In the genomic region with DNA sequence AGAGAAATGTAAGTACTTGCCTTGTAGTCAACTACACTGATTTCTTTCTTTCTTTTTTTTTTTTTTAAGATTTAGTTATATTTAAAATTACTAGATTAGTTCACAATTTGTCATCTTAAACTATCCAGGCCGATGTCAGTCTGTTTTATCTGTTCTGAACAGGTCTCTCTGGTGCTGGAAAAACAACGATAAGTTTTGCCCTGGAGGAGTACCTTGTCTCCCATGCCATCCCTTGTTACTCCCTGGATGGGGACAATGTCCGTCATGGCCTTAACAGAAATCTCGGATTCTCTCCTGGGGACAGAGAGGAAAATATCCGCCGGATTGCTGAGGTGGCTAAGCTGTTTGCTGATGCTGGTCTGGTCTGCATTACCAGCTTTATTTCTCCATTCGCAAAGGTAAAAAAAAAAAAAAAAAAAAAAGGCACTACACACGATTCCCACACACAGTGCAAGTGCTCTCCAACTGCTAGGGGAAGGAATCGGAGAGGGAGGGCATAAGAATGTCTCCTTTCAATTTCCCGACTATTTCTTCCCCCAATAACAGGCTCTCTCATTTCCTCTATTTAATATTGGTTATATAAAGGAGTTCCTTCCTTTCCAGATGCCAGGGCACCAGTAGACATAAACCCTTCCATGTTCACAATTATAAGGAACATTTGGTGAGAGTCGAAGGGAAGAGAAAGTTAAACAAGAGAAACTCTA, we compare ENCODE assay signal across 19 cellular contexts. TPM values are rescaled to one million over a fixed set of nuclear protein-coding genes. Genes with fewer than 3 reads are reported as not detected.
DNase-seq lines count a peak whose midpoint lies in the region; ATAC-seq, FAIRE-seq and TF ChIP-seq lines count a peak whose summit lies in the region.
"Had no signal": no experiment of that assay in that cellular context is flagged by ENCODE, and none has a peak within 500 bp of the region (broad histone marks: within the 10 kb centered on the region; RNA-seq: fewer than 3 reads in every experiment).

No MANE protein-coding gene starts in this region.

- H3K9me3 Mint-ChIP-seq in nephron progenitor cell (no peaks in the 10 kb centered on the region), endodermal cell (no peaks in the 10 kb centered on the region)
- H3K9me3 Mint-ChIP-seq: CD4-positive, alpha-beta memory T cell had no signal

- H3K36me3 ChIP-seq in endothelial cell of umbilical vein (ENCODE audit: control insufficient read depth in 2 of 2, extremely low read depth in 1 of 2, insufficient read depth in 2 of 2, low read length in 2 of 2) (peaks cover 2 to 8% of the 10 kb centered on the region in 2 experiments), upper lobe of right lung (peaks cover 65% of the 10 kb centered on the region), endodermal cell (ENCODE audit: control insufficient read depth, insufficient read depth, low read length) (peaks cover 53% of the 10 kb centered on the region)
- H3K36me3 ChIP-seq: BE2C had no signal

- H3K9me3 ChIP-seq in endothelial cell of umbilical vein (replicated peaks; ENCODE audit: control insufficient read depth, insufficient read depth, low read length), result no peaks in the 10 kb centered on the region
- no peaks in the 10 kb centered on the region for H3K9me3 ChIP-seq in upper lobe of right lung
- H3K9me3 ChIP-seq in endodermal cell (ENCODE audit: control insufficient read depth, low read length), result no peaks in the 10 kb centered on the region
- H3K9me3 ChIP-seq: BE2C had no signal

- peaks cover 30% of the 10 kb centered on the region for H3K4me1 ChIP-seq in endothelial cell of umbilical vein (ENCODE audit: control insufficient read depth, extremely low read depth, insufficient read depth, low read length)
- peaks cover 17% of the 10 kb centered on the region for H3K4me1 ChIP-seq in upper lobe of right lung
- H3K4me1 ChIP-seq in endodermal cell (ENCODE audit: control insufficient read depth, insufficient read depth, low read length), result no peaks in the 10 kb centered on the region
- H3K4me1 ChIP-seq in foreskin keratinocyte, result no peaks in the 10 kb centered on the region
- H3K4me1 ChIP-seq: BE2C had no signal

- H3K27ac Mint-ChIP-seq in nephron progenitor cell, result peak overlapping the region; percentile 65
- H3K27ac Mint-ChIP-seq in endodermal cell, result no peak overlapping the region
- H3K27ac Mint-ChIP-seq: CD4-positive, alpha-beta memory T cell had no signal

- peak; percentile 17 for DNase-seq in NCI-H2171 treated with DMSO at 0.1 percent for 48 hours (lab: John Stamatoyannopoulos, UW)
- no peak for DNase-seq in NCI-H2171 (lab: John Stamatoyannopoulos, UW)
- peak; percentile 64 for DNase-seq in endothelial cell of umbilical vein (ENCODE audit: low read depth, low spot score)
- no peak for DNase-seq in nephron progenitor cell
- no peak for DNase-seq in upper lobe of right lung
- no peak for DNase-seq in endodermal cell
- DNase-seq in foreskin keratinocyte, result no peak
- DNase-seq: BE2C; CD4-positive, alpha-beta memory T cell; NCI-H1436; NCI-H2029; NCI-H510A had no signal

- POLR2A ChIA-PET in endothelial cell of umbilical vein (lab: Charles Lee), result no interaction called here

- no peak for FAIRE-seq in endothelial cell of umbilical vein (lab: Jason Lieb, UNC)
- FAIRE-seq: H1, HepG2 had no signal

- no peaks in the 10 kb centered on the region for H4K20me1 ChIP-seq in endothelial cell of umbilical vein (replicated peaks; ENCODE audit: control insufficient read depth, extremely low read depth, insufficient read depth, low read length)

- H3K27me3 ChIP-seq in endothelial cell of umbilical vein (ENCODE audit: control insufficient read depth in 2 of 2, insufficient read depth in 2 of 2, low read length in 2 of 2) (no peaks in the 10 kb centered on the region), upper lobe of right lung (no peaks in the 10 kb centered on the region), endodermal cell (ENCODE audit: control insufficient read depth, insufficient read depth, low read length, poor library complexity, severe bottlenecking) (no peaks in the 10 kb centered on the region), foreskin keratinocyte (no peaks in the 10 kb centered on the region)
- H3K27me3 ChIP-seq: BE2C had no signal

- no peak for TF ChIP-seq POLR2A in endothelial cell of umbilical vein (IDR thresholded peaks at IDR 0.05; ENCODE audit: low read depth, low read length)

- H3K27me3 Mint-ChIP-seq in nephron progenitor cell (ENCODE audit: low read depth, poor library complexity), result peaks cover 11% of the 10 kb centered on the region
- no peaks in the 10 kb centered on the region for H3K27me3 Mint-ChIP-seq in endodermal cell (ENCODE audit: insufficient read depth)

- WGBS in endodermal cell (ENCODE audit: insufficient coverage in 1 of 2, insufficient read length in 1 of 2), 2 experiments, result 93 to 98% methylated on average over 2 to 10 of the region's 11 CpGs

- H3K36me3 Mint-ChIP-seq in nephron progenitor cell (ENCODE audit: low read depth), result no peaks in the 10 kb centered on the region
- peaks cover 15% of the 10 kb centered on the region for H3K36me3 Mint-ChIP-seq in endodermal cell (ENCODE audit: low read depth)
- H3K36me3 Mint-ChIP-seq: CD4-positive, alpha-beta memory T cell had no signal

- dilution Hi-C loops in endothelial cell of umbilical vein (cut with MboI; ENCODE audit: extremely low pct_ligation_motif_present, low sequenced_read_pairs), result no loop called here

- peak overlapping the region; percentile 12 for H3K4me2 ChIP-seq in endothelial cell of umbilical vein (ENCODE audit: insufficient read depth, low read length)
- H3K4me2 ChIP-seq: KMS-11 had no signal

- peak; percentile 13 for ATAC-seq in upper lobe of right lung
- no peak for ATAC-seq in GM21447 (IDR thresholded peaks at IDR 0.05; ENCODE audit: unreplicated experiment)
- ATAC-seq in foreskin keratinocyte, result no peak
- ATAC-seq: Panc1 had no signal

- no TSS peak for BruUV-seq in endothelial cell of umbilical vein (replicated peaks; lab: Mats Ljungman, UMichigan)

- H3K4me1 Mint-ChIP-seq in nephron progenitor cell, result peaks cover 6% of the 10 kb centered on the region
- no peaks in the 10 kb centered on the region for H3K4me1 Mint-ChIP-seq in endodermal cell

- H3K9me1 ChIP-seq in endothelial cell of umbilical vein (replicated peaks; ENCODE audit: control insufficient read depth, extremely low read depth, insufficient read depth, low read length), result no peaks in the 10 kb centered on the region

- CTCF ChIA-PET in endothelial cell of umbilical vein (lab: Charles Lee), result interaction anchor here (0.6 kb wide), 1 partner anchor 179 kb away, joined by 3 read pairs; no protein-coding TSS in a partner anchor

- H3K27ac ChIP-seq in endothelial cell of umbilical vein (ENCODE audit: insufficient read depth, low read depth, low read length) (no peak overlapping the region), upper lobe of right lung (peak overlapping the region; percentile 55), endodermal cell (ENCODE audit: low read depth, low read length) (no peak overlapping the region), foreskin keratinocyte (no peak overlapping the region)
- H3K27ac ChIP-seq: 22Rv1, KMS-11, SK-N-MC had no signal

- TF ChIP-seq CTCF in endothelial cell of umbilical vein (IDR thresholded peaks at IDR 0.05; ENCODE audit: extremely low read depth in 1 of 2, insufficient read depth in 1 of 2, low read depth in 1 of 2, low read length in 2 of 2) (no peak), nephron progenitor cell (IDR thresholded peaks at IDR 0.05) (no peak), upper lobe of right lung (IDR thresholded peaks at IDR 0.05) (no peak), endodermal cell (conservative IDR thresholded peaks at IDR 0.05) (no peak), foreskin keratinocyte (conservative IDR thresholded peaks at IDR 0.05) (no peak)

- H2AFZ ChIP-seq in endothelial cell of umbilical vein (ENCODE audit: low read depth, low read length), result no peak overlapping the region

- intact Hi-C loops in endothelial cell of umbilical vein (cut with micrococcal nuclease), result no loop called here
- intact Hi-C loops in upper lobe of right lung (cut with DNase I), result loop anchor here (10.0 kb wide), 1 partner anchor 48 kb away; no protein-coding TSS in a partner anchor

- H3K79me2 ChIP-seq in endothelial cell of umbilical vein (ENCODE audit: control insufficient read depth, insufficient read depth, low read length), result no peaks in the 10 kb centered on the region

- H3K4me3 Mint-ChIP-seq in nephron progenitor cell (no peak overlapping the region), endodermal cell (no peak overlapping the region)
- H3K4me3 Mint-ChIP-seq: CD4-positive, alpha-beta memory T cell had no signal

- H3K9ac ChIP-seq in endothelial cell of umbilical vein (replicated peaks; ENCODE audit: extremely low read depth, insufficient read depth, low read length) (no peak overlapping the region), endodermal cell (ENCODE audit: extremely low read depth, low read length, poor library complexity, severe bottlenecking) (no peak overlapping the region)
- H3K9ac ChIP-seq: KMS-11 had no signal

- H3K4me3 ChIP-seq in endothelial cell of umbilical vein (replicated peaks in 1 of 3; ENCODE audit: insufficient read depth in 1 of 3, low read depth in 1 of 3, low read length in 3 of 3) (no peak overlapping the region), upper lobe of right lung (no peak overlapping the region), endodermal cell (ENCODE audit: low read length) (no peak overlapping the region)
- H3K4me3 ChIP-seq: SK-N-MC had no signal

TF ChIP-seq in endothelial cell of umbilical vein, 7 proteins besides CTCF, POLR2A, EP300 and RAD21 (continues in another document):
- TF ChIP-seq, protein P1, sequence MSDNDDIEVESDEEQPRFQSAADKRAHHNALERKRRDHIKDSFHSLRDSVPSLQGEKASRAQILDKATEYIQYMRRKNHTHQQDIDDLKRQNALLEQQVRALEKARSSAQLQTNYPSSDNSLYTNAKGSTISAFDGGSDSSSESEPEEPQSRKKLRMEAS (IDR thresholded peaks at IDR 0.05; ENCODE audit: insufficient read depth, insufficient read length), result no peak
- no peak for TF ChIP-seq EZH2 (IDR thresholded peaks at IDR 0.05; ENCODE audit: borderline replicate concordance, low read depth, low read length, severe bottlenecking)
- TF ChIP-seq GATA2 (IDR thresholded peaks at IDR 0.05; ENCODE audit: insufficient read depth, insufficient read length, low read depth, low read length), result no peak

RNA-seq across cellular contexts. Expression of a gene that starts 53.4 kb away (rescaled TPM):
- total RNA-seq in endothelial cell of umbilical vein (82.6 and 93.2 TPM in 2 replicates), upper lobe of right lung (210 TPM), endodermal cell (10 to 100 TPM; 15.7 to 20.2 TPM), foreskin keratinocyte (2.3 and 4.1 TPM in 2 replicates)
- polyA plus RNA-seq in endothelial cell of umbilical vein (20.2 and 27.9 TPM in 2 replicates), foreskin keratinocyte (1.0 and 1.7 TPM in 2 replicates)
- 38.3 and 43.8 TPM in 2 replicates for polyA plus RNA-seq in endothelial cell of umbilical vein (2011; cell fraction: cytosol; rRNA removed)
- 32.8 and 39.4 TPM in 2 replicates for polyA plus RNA-seq in endothelial cell of umbilical vein (2011; cell fraction: nucleus; rRNA removed)
- 146 and 147 TPM in 2 replicates for polyA plus RNA-seq in endothelial cell of umbilical vein (2012)
- 45.3 and 50.5 TPM in 2 replicates for polyA minus RNA-seq in endothelial cell of umbilical vein
- 5.2 TPM for polyA minus RNA-seq in endothelial cell of umbilical vein (2011; cell fraction: cytosol; rRNA and poly(A)+ RNA removed)
- polyA minus RNA-seq in endothelial cell of umbilical vein (2011; cell fraction: nucleus; rRNA and poly(A)+ RNA removed), result 13.8 and 18.5 TPM in 2 replicates
- 4.0 TPM for polyA plus RNA-seq in endodermal cell (2013, experiment 1 of 2)
- polyA plus RNA-seq in endodermal cell (2013, experiment 2 of 2), result 3.6 TPM

Comparison
In these comparisons a context has a peak if more than half of its experiments do, and no peak if none do; other contexts are left out.
1. DNase-seq: peak in NCI-H2171 treated with DMSO at 0.1 percent for 48 hours (single experiment) and endothelial cell of umbilical vein (single experiment); none in NCI-H2171 (single experiment), nephron progenitor cell (single experiment), upper lobe of right lung (single experiment), endodermal cell (single experiment) and foreskin keratinocyte (0 of 2).